21 cellular contexts compared by ENCODE assay signal in the genomic region with DNA sequence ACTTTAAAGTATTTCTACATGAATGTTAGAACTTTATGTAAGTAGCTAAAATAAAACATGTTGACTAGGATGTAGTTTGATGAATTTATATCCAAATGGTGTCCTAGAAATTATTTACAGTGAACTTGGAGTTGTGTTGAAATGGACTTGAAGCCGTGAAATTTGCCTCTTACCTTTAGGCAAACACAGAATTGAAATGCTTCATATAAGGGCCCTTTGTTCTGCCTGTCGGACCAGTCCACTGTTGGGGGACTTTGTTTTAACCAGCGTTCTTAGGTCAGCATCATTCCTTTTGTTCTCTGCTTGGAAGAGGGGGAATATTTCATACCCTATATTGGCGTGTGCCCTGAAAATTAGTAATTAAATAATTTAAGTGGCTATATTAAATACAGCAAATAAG. TPM values are rescaled to one million over a fixed set of nuclear protein-coding genes. Genes with fewer than 3 reads are reported as not detected.
DNase-seq lines count a peak whose midpoint lies in the region; ATAC-seq and TF ChIP-seq lines count a peak whose summit lies in the region.
"Had no signal": no experiment of that assay in that cellular context is flagged by ENCODE, and none has a peak within 500 bp of the region (broad histone marks: within the 10 kb centered on the region; RNA-seq: fewer than 3 reads in every experiment).

No MANE protein-coding gene starts in this region.

- peaks cover 13% of the 10 kb centered on the region for H3K4me1 Mint-ChIP-seq in mesothelial cell of epicardium
- H3K4me1 Mint-ChIP-seq in activated CD4-positive, alpha-beta memory T cell treated with anti-CD3 and anti-CD28 coated beads for 36 hours (ENCODE audit: low read depth): peaks cover 14% of the 10 kb centered on the region

- H3K27ac ChIP-seq in heart right ventricle: peak overlapping the region in 7 of 10 donors; percentile 5 to 83 (median 39)
- peak overlapping the region; percentile 75 for H3K27ac ChIP-seq in caudate nucleus (ENCODE audit: low read depth, low read length)
- H3K27ac ChIP-seq in substantia nigra (ENCODE audit: low read depth, low read length, poor library complexity, severe bottlenecking): peak overlapping the region; percentile 58
- H3K27ac ChIP-seq: HL-60 had no signal

- H3K9me3 Mint-ChIP-seq in mesothelial cell of epicardium: peaks cover 3% of the 10 kb centered on the region
- no peaks in the 10 kb centered on the region for H3K9me3 Mint-ChIP-seq in activated CD4-positive, alpha-beta memory T cell treated with anti-CD3 and anti-CD28 coated beads for 36 hours
- H3K9me3 Mint-ChIP-seq: CD14-positive monocyte, HFFc6, IgD-negative memory B cell had no signal

- peaks cover 13% of the 10 kb centered on the region for H3K36me3 Mint-ChIP-seq in mesothelial cell of epicardium
- H3K36me3 Mint-ChIP-seq in activated CD4-positive, alpha-beta memory T cell treated with anti-CD3 and anti-CD28 coated beads for 36 hours: peaks cover 18% of the 10 kb centered on the region

- no peaks in the 10 kb centered on the region for H3K27me3 ChIP-seq in heart right ventricle
- H3K27me3 ChIP-seq: MG63 had no signal

- WGBS in heart right ventricle, 2 donors: 84 to 90% methylated on average over 4 of the region's 4 CpGs

- intact Hi-C loops in heart right ventricle (cut with DNase I): no loop called here
- intact Hi-C loops in left ventricle myocardium superior (cut with micrococcal nuclease): no loop called here
- intact Hi-C loops in activated CD4-positive, alpha-beta memory T cell treated with anti-CD3 and anti-CD28 coated beads for 36 hours (cut with micrococcal nuclease): no loop called here

- no peak overlapping the region for H3K4me3 Mint-ChIP-seq in mesothelial cell of epicardium
- H3K4me3 Mint-ChIP-seq in activated CD4-positive, alpha-beta memory T cell treated with anti-CD3 and anti-CD28 coated beads for 36 hours: no peak overlapping the region
- H3K4me3 Mint-ChIP-seq: CD14-positive monocyte, HFFc6, IgD-negative memory B cell had no signal

- POLR2A ChIA-PET in activated CD4-positive, alpha-beta memory T cell treated with anti-CD3 and anti-CD28 coated beads for 36 hours (lab: Charles Lee): no interaction called here

- H3K4me1 ChIP-seq in heart right ventricle: peaks cover 5 to 82% (median 36%) of the 10 kb centered on the region in 9 donors

- TF ChIP-seq CTCF in heart right ventricle (IDR thresholded peaks at IDR 0.05) (no peak), mesothelial cell of epicardium (IDR thresholded peaks at IDR 0.05; ENCODE audit: unreplicated experiment) (no peak)

- CTCF ChIA-PET in activated CD4-positive, alpha-beta memory T cell treated with anti-CD3 and anti-CD28 coated beads for 36 hours (lab: Charles Lee): interaction anchor here (1.2 kb wide), 1 partner anchor 19 kb away, joined by 3 read pairs; the partner anchor contains the start of gene RAB12

- no peak for ATAC-seq in heart right ventricle
- no peak for ATAC-seq in left ventricle myocardium superior
- no peak for ATAC-seq in GM18870 (IDR thresholded peaks at IDR 0.05; ENCODE audit: unreplicated experiment)
- no peak for ATAC-seq in HG03135 (IDR thresholded peaks at IDR 0.05; ENCODE audit: unreplicated experiment)
- ATAC-seq: Panc1 had no signal

- no peak overlapping the region for H3K4me3 ChIP-seq in heart right ventricle
- H3K4me3 ChIP-seq: MG63 had no signal

- H3K27ac Mint-ChIP-seq in mesothelial cell of epicardium: peak overlapping the region; percentile 53
- no peak overlapping the region for H3K27ac Mint-ChIP-seq in activated CD4-positive, alpha-beta memory T cell treated with anti-CD3 and anti-CD28 coated beads for 36 hours
- H3K27ac Mint-ChIP-seq: HFFc6 had no signal

- DNase-seq in heart right ventricle (no peak), left ventricle myocardium superior (no peak), caudate nucleus (lab: John Stamatoyannopoulos, UW) (no peak), mesothelial cell of epicardium (ENCODE audit: low spot score in 2 of 2, unreplicated experiment in 2 of 2) (no peak), substantia nigra (lab: John Stamatoyannopoulos, UW) (no peak)
- DNase-seq in activated CD4-positive, alpha-beta memory T cell treated with anti-CD3 and anti-CD28 coated beads for 36 hours: no peak
- DNase-seq: 8988T, H7, HFFc6, Karpas-422, MG63, NCI-H146, NCI-H2029 treated with DMSO at 0.1 percent for 48 hours, NCI-H2171 treated with DMSO at 0.1 percent for 48 hours, NCI-H446 had no signal

- peaks cover 0 to 75% (median 0%) of the 10 kb centered on the region in 9 donors for H3K36me3 ChIP-seq in heart right ventricle

- H3K27me3 Mint-ChIP-seq in mesothelial cell of epicardium (ENCODE audit: low read depth): no peaks in the 10 kb centered on the region
- H3K27me3 Mint-ChIP-seq in activated CD4-positive, alpha-beta memory T cell treated with anti-CD3 and anti-CD28 coated beads for 36 hours: no peaks in the 10 kb centered on the region
- H3K27me3 Mint-ChIP-seq: IgD-negative memory B cell had no signal

- no peaks in the 10 kb centered on the region for H3K9me3 ChIP-seq in heart right ventricle
- H3K9me3 ChIP-seq: MG63 had no signal

RNA-seq across cellular contexts. Expression of gene RAB12, which starts 18.3 kb away (rescaled TPM):
- total RNA-seq in heart right ventricle: 100 to 1,000 TPM in 8 of 10 donors, 10 to 100 TPM in 2; 90.1 to 121 (median 106) TPM
- polyA plus RNA-seq in heart right ventricle: 10 to 100 TPM; 40.8 to 52.9 TPM
- 127 TPM for total RNA-seq in left ventricle myocardium superior
- 31.7 to 33.2 TPM (median 33.0 TPM) in 3 replicates for total RNA-seq in mesothelial cell of epicardium
- total RNA-seq in activated CD4-positive, alpha-beta memory T cell treated with anti-CD3 and anti-CD28 coated beads for 36 hours: 10 to 100 TPM in 1 of 2 experiments, 1 to 10 TPM in 1; 9.4 to 10.1 TPM
